ENCODE assay signal across 32 cellular contexts in genomic region chr2:178943745-178944144, GRCh38.
"Had no signal": no experiment of that assay in that cellular context is flagged by ENCODE, and none has a peak within 500 bp of the region (broad histone marks: within the 10 kb centered on the region; RNA-seq: fewer than 3 reads in every experiment).

No MANE protein-coding gene starts in this region.

- H3K27ac ChIP-seq: ascending aorta, cardiac muscle cell, colonic mucosa, epithelial cell of prostate, heart left ventricle, neutrophil, ovary, prostate gland, stomach, thyroid gland, upper lobe of left lung, vagina, WERI-Rb-1 had no signal

- H3K36me3 ChIP-seq: ascending aorta, colonic mucosa, neutrophil, ovary, prostate gland, stomach, thyroid gland, upper lobe of left lung, vagina, WERI-Rb-1 had no signal

- H3K4me3 ChIP-seq: ascending aorta, cardiac muscle cell, colonic mucosa, heart left ventricle, ovary, prostate gland, stomach, thyroid gland, upper lobe of left lung, vagina had no signal

- DNase-seq: activated CD4-positive, alpha-beta memory T cell treated with anti-CD3 and anti-CD28 coated beads for 36 hours; activated CD4-positive, alpha-beta T cell treated with anti-CD3 and anti-CD28 coated beads, Interleukin-2, amount 10 ng/mL, durations not matched to agents 24 days and 14 days; activated CD4-positive, CD25-positive, alpha-beta regulatory T cell treated with anti-CD3 and anti-CD28 coated beads, Interleukin-2, amount 50 U/mL, for 72 hours; activated CD8-positive, alpha-beta memory T cell treated with anti-CD3 and anti-CD28 coated beads, Interleukin-2, amount 50 U/mL, for 48 hours; activated gamma-delta T cell; activated naive CD4-positive, alpha-beta T cell treated with anti-CD3 and anti-CD28 coated beads, Interleukin-2, amount 10 ng/mL, durations not matched to agents 7 days and 5 days; activated naive CD8-positive, alpha-beta T cell treated with anti-CD3 and anti-CD28 coated beads, Interleukin-2, amount 10 ng/mL, durations not matched to agents 7 days and 5 days; activated T-cell treated with anti-CD3 and anti-CD28 coated beads, Interleukin-2, amount 50 U/mL, for 24 hours; cerebellar nuclear complex; colonic mucosa; effector CD8-positive, alpha-beta T cell; heart left ventricle; hypothalamus; immature natural killer cell; kidney; left colon; mammary epithelial cell; ovary; stimulated activated CD4-positive, alpha-beta T cell treated with anti-CD3 and anti-CD28 coated beads, Interleukin-15, amount 100 ng/mL, for 24 hours; stimulated activated CD4-positive, alpha-beta T cell treated with anti-CD3 and anti-CD28 coated beads, Interleukin-2, amount 100 ng/mL, for 24 hours; stimulated activated naive B cell treated with anti-CD40 and anti-IgM and Interleukin-4, amounts not matched to agents 10 μg/mL and 1 μg/mL and 100 μg/mL, for 72 hours; stomach; T1000; thyroid gland; upper lobe of left lung; WERI-Rb-1 had no signal

- ATAC-seq: heart left ventricle; left colon; stimulated activated naive B cell treated with anti-CD40 and anti-IgM and Interleukin-4, amounts not matched to agents 10 μg/mL and 1 μg/mL and 100 μg/mL, for 72 hours had no signal

- H3K4me1 ChIP-seq: ascending aorta, colonic mucosa, prostate gland, stomach, thyroid gland, upper lobe of left lung, vagina had no signal

- H3K9me3 ChIP-seq: ascending aorta, colonic mucosa, heart left ventricle, neutrophil, ovary, prostate gland, stomach, thyroid gland, upper lobe of left lung, vagina had no signal
